In genomic region chr7:152537639-152538038, GRCh38 we compare ENCODE assay signal across 25 cellular contexts.
DNase-seq lines count a peak whose midpoint lies in the region; ATAC-seq, FAIRE-seq and TF ChIP-seq lines count a peak whose summit lies in the region.
"Had no signal": no experiment of that assay in that cellular context is flagged by ENCODE, and none has a peak within 500 bp of the region (broad histone marks: within the 10 kb centered on the region; RNA-seq: fewer than 3 reads in every experiment).

No MANE protein-coding gene starts in this region.

- H2AFZ ChIP-seq in H1 (ENCODE audit: low read length), result no peak overlapping the region
- no peak overlapping the region for H2AFZ ChIP-seq in HepG2 (ENCODE audit: low read length)

- H3K27me3 ChIP-seq in H1 (replicated peaks in 1 of 4; ENCODE audit: control insufficient read depth in 3 of 4, extremely low read depth in 1 of 4, insufficient read depth in 3 of 4, low read length in 3 of 4), result no peaks in the 10 kb centered on the region
- no peaks in the 10 kb centered on the region for H3K27me3 ChIP-seq in HepG2 (ENCODE audit: control insufficient read depth in 1 of 2, insufficient read depth in 2 of 2, low read length in 2 of 2)
- H3K27me3 ChIP-seq: BE2C; BLaER1 treated with 17β-estradiol and CSF1 and Interleukin-3, amounts not matched to agents 10 nM and 100 nM had no signal

- POLR2A ChIA-PET in A549 (lab: Yijun Ruan, JAX) (no interaction called here), H1 (lab: Charles Lee; ENCODE audit: partially characterized antibody) (no interaction called here), HepG2 (lab: Yijun Ruan, JAX) (no interaction called here)

- H3K9ac ChIP-seq in H1 (replicated peaks in 1 of 4; ENCODE audit: extremely low read depth in 1 of 4, low read depth in 3 of 4, low read length in 3 of 4) (no peak overlapping the region), HepG2 (ENCODE audit: insufficient read depth, low read depth, low read length) (no peak overlapping the region)
- H3K9ac ChIP-seq: BLaER1 treated with 17β-estradiol and CSF1 and Interleukin-3, amounts not matched to agents 10 nM and 100 nM had no signal

- H3K56ac ChIP-seq in H1 (replicated peaks; ENCODE audit: insufficient read length, low read depth, low read length), result no peak overlapping the region

- H3K79me2 ChIP-seq in H1 (ENCODE audit: control insufficient read depth in 1 of 2, insufficient read depth in 2 of 2, low read length in 2 of 2) (no peaks in the 10 kb centered on the region), HepG2 (ENCODE audit: insufficient read depth, low read length) (no peaks in the 10 kb centered on the region)

- in situ Hi-C loops in HepG2 (cut with HindIII; ENCODE audit: extremely low pct_ligation_motif_present, low pct_unique_long_range_greater_than_20kb), result no loop called here

- peak overlapping the region; percentile 64 for H2BK120ac ChIP-seq in H1 (replicated peaks; ENCODE audit: low read depth, low read length)

- no peaks in the 10 kb centered on the region for H3K9me3 ChIP-seq in A549
- H3K9me3 ChIP-seq in H1 (ENCODE audit: insufficient read depth in 2 of 2, low read depth in 1 of 2, low read length in 1 of 2), result peaks cover 0 to 3% of the 10 kb centered on the region in 2 experiments; a peak in 1 of 4 replicates
- H3K9me3 ChIP-seq in HepG2 (ENCODE audit: low read length), result no peaks in the 10 kb centered on the region
- H3K9me3 ChIP-seq: BE2C, HAP-1 had no signal

- TF ChIP-seq EP300 in A549 (IDR thresholded peaks at IDR 0.05) (no peak), H1 (IDR thresholded peaks at IDR 0.05; ENCODE audit: borderline replicate concordance in 1 of 2, low read depth in 2 of 2, low read length in 2 of 2) (no peak), HepG2 (IDR thresholded peaks at IDR 0.05; ENCODE audit: low read depth in 2 of 2, low read length in 2 of 2) (no peak), HepG2 (CRISPR knock-in tag; IDR thresholded peaks at IDR 0.05; ENCODE audit: borderline replicate concordance) (no peak)

- H3K79me1 ChIP-seq in H1 (ENCODE audit: low read depth, low read length), result no peaks in the 10 kb centered on the region

- no peak overlapping the region for H3K18ac ChIP-seq in H1 (ENCODE audit: extremely low read depth, low read length)

- H2BK15ac ChIP-seq in H1 (ENCODE audit: low read length), result no peak overlapping the region

- peaks cover 6% of the 10 kb centered on the region; the same call in 1 of the 3 replicates for H3K4me1 ChIP-seq in A549
- peaks cover 2 to 6% (median 4%) of the 10 kb centered on the region in 4 experiments; a peak in 3 of 7 replicates for H3K4me1 ChIP-seq in H1 (replicated peaks in 1 of 4; ENCODE audit: control insufficient read depth in 3 of 4, insufficient read depth in 4 of 4, low read length in 3 of 4)
- H3K4me1 ChIP-seq in HepG2 (ENCODE audit: insufficient read depth, low read length), result peaks cover 15% of the 10 kb centered on the region
- H3K4me1 ChIP-seq: BE2C had no signal

- no peak overlapping the region for H2BK5ac ChIP-seq in H1 (ENCODE audit: low read depth, low read length)

- WGBS in A549 (ENCODE audit: missing lambda C conversion rate), result 41% methylated on average over 4 of the region's 4 CpGs
- WGBS in H1 (ENCODE audit: extremely low coverage in 1 of 2, insufficient coverage in 1 of 2, insufficient read length in 1 of 2, insufficient replicate concordance in 2 of 2, low coverage in 1 of 2, low lambda C conversion rate in 2 of 2, missing lambda C conversion rate in 1 of 2), 2 experiments, result 66% methylated on average over 4 of the region's 4 CpGs; no CpG with 5 or more reads in 1 of the 2 experiments
- 27% methylated on average over 4 of the region's 4 CpGs for WGBS in HepG2 (ENCODE audit: low lambda C conversion rate)

- TF ChIP-seq CTCF in A549 (IDR thresholded peaks at IDR 0.05), result no peak
- TF ChIP-seq CTCF in H1 (IDR thresholded peaks at IDR 0.05; ENCODE audit: control extremely low read depth in 1 of 3, insufficient read depth in 1 of 3, low read depth in 1 of 3, low read length in 3 of 3), result no peak
- TF ChIP-seq CTCF in HepG2 (CRISPR knock-in tag; IDR thresholded peaks at IDR 0.05), result no peak

- H4K91ac ChIP-seq in H1 (replicated peaks; ENCODE audit: insufficient read length, low read length), result peak overlapping the region; percentile 65

- no peak overlapping the region for H3K23ac ChIP-seq in H1 (ENCODE audit: insufficient read length)

- H2AK5ac ChIP-seq in H1 (ENCODE audit: low read depth, low read length), result no peak overlapping the region

- no peak overlapping the region for H3K27ac ChIP-seq in A549
- H3K27ac ChIP-seq in H1 (ENCODE audit: low read depth, low read length), result no peak overlapping the region
- H3K27ac ChIP-seq in HepG2 (ENCODE audit: extremely low read length, insufficient read depth, low read length), result no peak overlapping the region
- H3K27ac ChIP-seq: 22Rv1; BLaER1 treated with 17β-estradiol and CSF1 and Interleukin-3, amounts not matched to agents 10 nM and 100 nM had no signal

- H2BK20ac ChIP-seq in H1 (ENCODE audit: low read length), result no peak overlapping the region

- H3K14ac ChIP-seq in H1 (ENCODE audit: insufficient read length), result no peak overlapping the region

- TF ChIP-seq POLR2A in A549 (IDR thresholded peaks at IDR 0.05; ENCODE audit: low read length) (no peak), H1 (IDR thresholded peaks at IDR 0.05; ENCODE audit: control extremely low read depth in 1 of 2, low read depth in 2 of 2, low read length in 2 of 2) (no peak), HepG2 (IDR thresholded peaks at IDR 0.05; ENCODE audit: insufficient read depth in 1 of 2, low read depth in 2 of 2, low read length in 2 of 2) (no peak)

- no peaks in the 10 kb centered on the region for H3K23me2 ChIP-seq in H1 (ENCODE audit: low read depth, low read length)

- H4K8ac ChIP-seq in H1 (ENCODE audit: extremely low read depth, insufficient read depth, low read length), result no peak overlapping the region

- H3K4ac ChIP-seq in H1 (replicated peaks; ENCODE audit: insufficient read length, low read depth, low read length), result no peak overlapping the region

- no peaks in the 10 kb centered on the region for H3K36me3 ChIP-seq in H1 (ENCODE audit: control insufficient read depth in 2 of 4, insufficient read depth in 4 of 4, low read length in 3 of 4)
- H3K36me3 ChIP-seq in HepG2 (replicated peaks in 1 of 2; ENCODE audit: control insufficient read depth in 1 of 2, insufficient read depth in 2 of 2, low read length in 2 of 2), result no peaks in the 10 kb centered on the region
- H3K36me3 ChIP-seq: BE2C; BLaER1 treated with 17β-estradiol and CSF1 and Interleukin-3, amounts not matched to agents 10 nM and 100 nM; HAP-1 had no signal

- TF ChIP-seq RAD21 in A549 (conservative IDR thresholded peaks at IDR 0.05 in 1 of 2, IDR thresholded peaks at IDR 0.05 in 1 of 2), result no peak
- no peak for TF ChIP-seq RAD21 in H1 (IDR thresholded peaks at IDR 0.05 in 1 of 2, conservative IDR thresholded peaks at IDR 0.05 in 1 of 2; ENCODE audit: low read depth in 2 of 2, low read length in 2 of 2)
- no peak for TF ChIP-seq RAD21 in HepG2 (CRISPR knock-in tag; IDR thresholded peaks at IDR 0.05)

- ATAC-seq in A549, result peak in 1 of 2 experiments; percentile 54; a peak in 1 of 6 replicates
- 0 out of 3 replicates have a peak, but pooled peaks have one; percentile 39 for ATAC-seq in HepG2
- ATAC-seq: GM12878, GM23338 had no signal

- intact Hi-C loops in HepG2 (cut with micrococcal nuclease; ENCODE audit: unreplicated experiment), result no loop called here

- H4K5ac ChIP-seq in H1 (ENCODE audit: insufficient read length, low read depth, low read length), result no peak overlapping the region

- DNase-seq in A549 (ENCODE audit: low read depth in 1 of 2, low spot score in 1 of 2) (no peak), H1 (ENCODE audit: low read depth in 1 of 2, low spot score in 2 of 2) (no peak), HepG2 (ENCODE audit: low spot score) (no peak), renal cortical epithelial cell (ENCODE audit: low read depth) (peak; percentile 16), NCI-H2227 treated with DMSO at 0.1 percent for 48 hours (lab: John Stamatoyannopoulos, UW) (no peak), NCI-H2196 (lab: John Stamatoyannopoulos, UW; ENCODE audit: unreplicated experiment) (no peak)
- DNase-seq in stimulated activated naive CD4-positive, alpha-beta T cell (lab: John Stamatoyannopoulos, UW), result no peak
- DNase-seq: ACHN; AML-193; BE2C; CD4-positive, alpha-beta T cell; CD8-positive, alpha-beta memory T cell; DMS 273 treated with DMSO at 0.1 percent for 48 hours; DMS79; EL; GDM1 had no signal

- CTCF ChIA-PET in A549 (lab: Yijun Ruan, JAX) (no interaction called here), H1 (lab: Charles Lee; ENCODE audit: partially characterized antibody) (interaction anchor here (0.5 kb wide), 1 partner anchor 33 kb away, joined by 3 read pairs; no protein-coding TSS in a partner anchor), HepG2 (lab: Yijun Ruan, JAX; ENCODE audit: low intra/inter-chr PET ratio, low total read pairs) (no interaction called here)

- FAIRE-seq in A549 (lab: Jason Lieb, UNC) (no peak), H1 (lab: Jason Lieb, UNC) (no peak), HepG2 (lab: Jason Lieb, UNC) (no peak)
- FAIRE-seq: A204.1, D721Med, GM12878, GM19239, H54 had no signal

- no peak overlapping the region for H3K4me3 ChIP-seq in A549
- H3K4me3 ChIP-seq in H1 (ENCODE audit: extremely low read depth in 1 of 4, insufficient read depth in 2 of 4, low read depth in 3 of 4, low read length in 4 of 4), result no peak overlapping the region
- H3K4me3 ChIP-seq in HepG2 (replicated peaks in 1 of 3; ENCODE audit: insufficient read depth in 1 of 3, low read depth in 2 of 3, low read length in 3 of 3), result no peak overlapping the region
- H3K4me3 ChIP-seq: BLaER1 treated with 17β-estradiol and CSF1 and Interleukin-3, amounts not matched to agents 10 nM and 100 nM; GM12878; GM23338; HAP-1 had no signal

- peak overlapping the region; percentile 19; the same call in 1 of the 2 replicates for H2BK12ac ChIP-seq in H1 (ENCODE audit: low read depth, low read length)

- BruUV-seq in HepG2 (replicated peaks; lab: Mats Ljungman, UMichigan), result no TSS peak

- H3K4me2 ChIP-seq in A549 (peak overlapping the region; percentile 6; the same call in 1 of the 3 replicates), H1 (ENCODE audit: insufficient read depth in 1 of 2, low read depth in 2 of 2, low read length in 2 of 2) (no peak overlapping the region), HepG2 (ENCODE audit: low read depth, low read length) (no peak overlapping the region)
- H3K4me2 ChIP-seq: BLaER1 treated with 17β-estradiol and CSF1 and Interleukin-3, amounts not matched to agents 10 nM and 100 nM; GM23338 had no signal

- H4K20me1 ChIP-seq in H1 (replicated peaks in 1 of 2; ENCODE audit: control insufficient read depth in 1 of 2, insufficient read depth in 2 of 2, low read length in 2 of 2) (no peaks in the 10 kb centered on the region), HepG2 (ENCODE audit: insufficient read depth, low read length) (no peaks in the 10 kb centered on the region)
- H4K20me1 ChIP-seq: BLaER1 treated with 17β-estradiol and CSF1 and Interleukin-3, amounts not matched to agents 10 nM and 100 nM had no signal

TF ChIP-seq in A549, 52 proteins besides CTCF, POLR2A, EP300 and RAD21 (continues in another document):
- TF ChIP-seq HEYL (CRISPR knock-in tag; IDR thresholded peaks at IDR 0.05) (no peak), SMC3 (IDR thresholded peaks at IDR 0.05) (no peak)

TF ChIP-seq in H1, 55 proteins besides CTCF, POLR2A, EP300 and RAD21 (continues in another document):
- no peak for TF ChIP-seq RBBP5 (IDR thresholded peaks at IDR 0.05; ENCODE audit: borderline replicate concordance, low read depth, low read length)

TF ChIP-seq in HepG2, 621 proteins besides CTCF, POLR2A, EP300 and RAD21 (continues in another document):
- peak; percentile 67 for TF ChIP-seq ZNF629 (CRISPR knock-in tag; conservative IDR thresholded peaks at IDR 0.05)
